1 cellular context compared by ENCODE assay signal in genomic region chr2:226730487-226730886, GRCh38.
TF ChIP-seq lines count a peak whose summit lies in the region.

No MANE protein-coding gene starts in this region.

TF ChIP-seq in IMR-90, 13 proteins besides CTCF, POLR2A, EP300 and RAD21 (continued from another document):
- TF ChIP-seq ELK1 (IDR thresholded peaks at IDR 0.05; ENCODE audit: borderline replicate concordance, low read depth, low read length) (no peak), FOS (IDR thresholded peaks at IDR 0.05; ENCODE audit: low read depth, low read length) (no peak), USF2 (IDR thresholded peaks at IDR 0.05; ENCODE audit: low read depth, low read length) (no peak)
